Comparison of ENCODE assay signal across 9 cellular contexts in the genomic region with DNA sequence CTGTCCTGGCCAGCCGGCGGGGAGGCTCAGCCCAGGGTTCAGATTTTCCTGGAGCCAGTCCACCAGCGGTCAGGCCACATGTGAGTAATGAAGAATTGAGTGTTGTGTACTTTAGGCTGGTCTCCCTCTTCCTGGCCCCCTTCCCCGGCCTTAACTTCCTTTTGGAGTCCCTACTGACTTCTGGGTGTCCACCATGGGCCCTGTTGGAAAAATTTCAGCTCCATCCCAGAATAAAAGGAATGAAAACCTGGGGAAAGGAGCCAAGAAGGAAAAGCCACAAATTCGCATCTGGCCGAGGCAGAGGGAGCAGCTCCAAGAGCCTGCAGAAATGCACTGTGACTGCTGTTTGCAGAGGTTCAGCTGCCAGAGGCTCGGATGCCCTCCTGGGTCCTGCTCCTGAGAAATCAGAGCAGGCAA. TPM values are rescaled to one million over a fixed set of nuclear protein-coding genes. Genes with fewer than 3 reads are reported as not detected.
A peak's percentile ranks its signal among the peaks of the same experiment; 100 is the strongest.
DNase-seq lines count a peak whose midpoint lies in the region; ATAC-seq and TF ChIP-seq lines count a peak whose summit lies in the region.
"Had no signal": no experiment of that assay in that cellular context is flagged by ENCODE, and none has a peak within 500 bp of the region (broad histone marks: within the 10 kb centered on the region; RNA-seq: fewer than 3 reads in every experiment).

No MANE protein-coding gene starts in this region.

- H3K4me1 Mint-ChIP-seq in activated T-helper 17 cell treated with anti-CD3 and anti-CD28 coated beads, Interleukin-2, amount 50 U/mL, for 72 hours, result no peaks in the 10 kb centered on the region

- peak overlapping the region; percentile 52 for H3K4me3 Mint-ChIP-seq in activated T-helper 17 cell treated with anti-CD3 and anti-CD28 coated beads, Interleukin-2, amount 50 U/mL, for 72 hours
- H3K4me3 Mint-ChIP-seq: activated CD4-positive, alpha-beta T cell treated with anti-CD3 and anti-CD28 coated beads for 36 hours had no signal

- no peaks in the 10 kb centered on the region for H3K27me3 ChIP-seq in right atrium auricular region

- no peaks in the 10 kb centered on the region for H3K9me3 ChIP-seq in right atrium auricular region

- TF ChIP-seq CTCF in right atrium auricular region (IDR thresholded peaks at IDR 0.05), result no peak

- H3K27ac Mint-ChIP-seq in activated T-helper 17 cell treated with anti-CD3 and anti-CD28 coated beads, Interleukin-2, amount 50 U/mL, for 72 hours, result no peak overlapping the region
- H3K27ac Mint-ChIP-seq: activated CD4-positive, alpha-beta T cell treated with anti-CD3 and anti-CD28 coated beads for 36 hours had no signal

- peak overlapping the region; percentile 77 to 88 for H3K27ac ChIP-seq in right atrium auricular region

- in situ Hi-C loops in KBM-7 (cut with MboI; ENCODE audit: low pct_unique_long_range_greater_than_20kb, low sequenced_read_pairs), result no loop called here

- H3K27me3 Mint-ChIP-seq in activated T-helper 17 cell treated with anti-CD3 and anti-CD28 coated beads, Interleukin-2, amount 50 U/mL, for 72 hours, result peaks cover 47% of the 10 kb centered on the region

- H3K4me1 ChIP-seq in right atrium auricular region, result peaks cover 0 to 40% of the 10 kb centered on the region in 2 donors

- no peaks in the 10 kb centered on the region for H3K36me3 Mint-ChIP-seq in activated T-helper 17 cell treated with anti-CD3 and anti-CD28 coated beads, Interleukin-2, amount 50 U/mL, for 72 hours (ENCODE audit: low read depth)

- ATAC-seq in activated T-helper 17 cell treated with anti-CD3 and anti-CD28 coated beads, Interleukin-2, amount 50 U/mL, for 72 hours (replicated peaks), result no peak

- DNase-seq in Daoy (ENCODE audit: low read depth) (peak; percentile 50), right atrium auricular region (ENCODE audit: low spot score) (peak; percentile 86), retina (peak; percentile 19), DMS79 (lab: John Stamatoyannopoulos, UW) (no peak), NCI-H1436 treated with DMSO at 0.1 percent for 48 hours (lab: John Stamatoyannopoulos, UW) (no peak), KBM-7 (no peak)
- no peak for DNase-seq in stimulated activated CD4-positive, alpha-beta T cell treated with anti-CD3 and anti-CD28 coated beads, Interleukin-2, amount 100 ng/mL, for 48 hours

- H3K9me3 Mint-ChIP-seq in activated T-helper 17 cell treated with anti-CD3 and anti-CD28 coated beads, Interleukin-2, amount 50 U/mL, for 72 hours, result no peaks in the 10 kb centered on the region

- H3K4me3 ChIP-seq in right atrium auricular region, result peak overlapping the region in 1 of 2 donors; percentile 53

- no peaks in the 10 kb centered on the region for H3K36me3 ChIP-seq in right atrium auricular region

RNA-seq across cellular contexts. Expression of a gene that starts 35.5 kb away (rescaled TPM):
- 4.4 and 4.5 TPM in 2 replicates for total RNA-seq in Daoy (2014; rRNA removed; shearing (Covaris generic))
- total RNA-seq in activated T-helper 17 cell treated with anti-CD3 and anti-CD28 coated beads, Interleukin-2, amount 50 U/mL, for 72 hours, result 1 to 10 TPM in 1 of 2 donors, under 1 TPM in 1; 0.58 to 1.3 TPM
- total RNA-seq in right atrium auricular region, result 1 to 10 TPM; 1.6 to 2.0 TPM

Comparison
In these comparisons a context has a peak if more than half of its experiments do, and no peak if none do; other contexts are left out.
1. DNase-seq: peak in Daoy (single experiment), right atrium auricular region (single experiment) and retina (single experiment); none in DMS79 (single experiment), NCI-H1436 treated with DMSO at 0.1 percent for 48 hours (single experiment), stimulated activated CD4-positive, alpha-beta T cell treated with anti-CD3 and anti-CD28 coated beads, Interleukin-2, amount 100 ng/mL, for 48 hours (0 of 2) and KBM-7 (single experiment).